In the genomic region with DNA sequence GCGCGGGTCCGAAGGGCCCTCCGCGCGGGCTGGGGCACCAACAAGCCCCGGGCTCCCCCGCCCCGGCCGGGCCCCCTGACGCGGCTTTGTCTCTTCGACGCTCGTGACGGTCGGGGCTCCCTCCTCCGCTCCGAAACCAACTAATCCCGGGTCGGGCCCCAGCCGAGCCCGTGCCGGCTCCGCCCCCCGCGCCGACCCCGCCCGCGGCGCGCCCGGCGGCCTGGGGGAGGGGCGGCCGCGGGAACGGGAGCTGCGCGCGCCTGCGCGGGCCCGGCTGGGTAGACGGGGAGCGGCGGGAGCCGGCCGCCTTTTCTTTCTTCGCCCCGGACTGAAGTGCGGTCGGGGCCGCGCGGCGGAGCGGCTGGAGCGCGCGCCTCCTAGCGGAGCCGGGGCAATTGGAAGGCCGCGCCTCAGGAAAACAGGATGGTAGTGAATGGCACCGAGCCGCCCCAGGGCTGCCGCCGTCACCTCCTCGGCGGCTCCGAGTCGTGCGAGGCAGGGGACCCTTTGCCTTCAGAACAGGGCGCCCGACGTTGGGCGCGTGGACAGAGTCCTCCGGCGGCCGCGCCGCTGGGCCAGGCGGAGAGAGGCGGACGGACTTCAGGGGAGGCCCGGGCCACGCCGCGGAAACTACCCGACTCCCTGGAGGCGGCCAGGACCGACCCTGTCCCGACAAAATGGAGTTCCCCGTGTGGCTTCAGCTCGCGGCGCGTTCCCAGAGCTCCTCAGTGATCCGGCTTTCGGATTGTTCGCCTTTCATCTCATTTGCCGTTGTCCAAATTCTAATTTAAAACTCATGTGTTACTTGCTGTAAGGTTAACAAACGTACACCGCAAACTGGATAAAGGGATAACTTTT, we compare ENCODE assay signal across 8 cellular contexts. TPM values are rescaled to one million over a fixed set of nuclear protein-coding genes. Genes with fewer than 3 reads are reported as not detected.
DNase-seq lines count a peak whose midpoint lies in the region; TF ChIP-seq lines count a peak whose summit lies in the region.

A gene with protein sequence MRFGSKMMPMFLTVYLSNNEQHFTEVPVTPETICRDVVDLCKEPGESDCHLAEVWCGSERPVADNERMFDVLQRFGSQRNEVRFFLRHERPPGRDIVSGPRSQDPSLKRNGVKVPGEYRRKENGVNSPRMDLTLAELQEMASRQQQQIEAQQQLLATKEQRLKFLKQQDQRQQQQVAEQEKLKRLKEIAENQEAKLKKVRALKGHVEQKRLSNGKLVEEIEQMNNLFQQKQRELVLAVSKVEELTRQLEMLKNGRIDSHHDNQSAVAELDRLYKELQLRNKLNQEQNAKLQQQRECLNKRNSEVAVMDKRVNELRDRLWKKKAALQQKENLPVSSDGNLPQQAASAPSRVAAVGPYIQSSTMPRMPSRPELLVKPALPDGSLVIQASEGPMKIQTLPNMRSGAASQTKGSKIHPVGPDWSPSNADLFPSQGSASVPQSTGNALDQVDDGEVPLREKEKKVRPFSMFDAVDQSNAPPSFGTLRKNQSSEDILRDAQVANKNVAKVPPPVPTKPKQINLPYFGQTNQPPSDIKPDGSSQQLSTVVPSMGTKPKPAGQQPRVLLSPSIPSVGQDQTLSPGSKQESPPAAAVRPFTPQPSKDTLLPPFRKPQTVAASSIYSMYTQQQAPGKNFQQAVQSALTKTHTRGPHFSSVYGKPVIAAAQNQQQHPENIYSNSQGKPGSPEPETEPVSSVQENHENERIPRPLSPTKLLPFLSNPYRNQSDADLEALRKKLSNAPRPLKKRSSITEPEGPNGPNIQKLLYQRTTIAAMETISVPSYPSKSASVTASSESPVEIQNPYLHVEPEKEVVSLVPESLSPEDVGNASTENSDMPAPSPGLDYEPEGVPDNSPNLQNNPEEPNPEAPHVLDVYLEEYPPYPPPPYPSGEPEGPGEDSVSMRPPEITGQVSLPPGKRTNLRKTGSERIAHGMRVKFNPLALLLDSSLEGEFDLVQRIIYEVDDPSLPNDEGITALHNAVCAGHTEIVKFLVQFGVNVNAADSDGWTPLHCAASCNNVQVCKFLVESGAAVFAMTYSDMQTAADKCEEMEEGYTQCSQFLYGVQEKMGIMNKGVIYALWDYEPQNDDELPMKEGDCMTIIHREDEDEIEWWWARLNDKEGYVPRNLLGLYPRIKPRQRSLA (minus strand): TSS at position 138 of the 858 bp plus-strand sequence. CDS start 267 bp downstream, outside the sequence.

- peak within 1 kb of the TSS; percentile 95 for H3K9ac ChIP-seq in neural cell (ENCODE audit: low read length)
- peak within 1 kb of the TSS; percentile 90 to 95 for H3K9ac ChIP-seq in stomach smooth muscle (ENCODE audit: low read length in 2 of 2)

- TF ChIP-seq CTCF in LNCAP (IDR thresholded peaks at IDR 0.05), result peak; percentile 75
- peak; percentile 80 for TF ChIP-seq CTCF in neural cell (IDR thresholded peaks at IDR 0.05; ENCODE audit: poor library complexity, severe bottlenecking)

- peak within 1 kb of the TSS; percentile 89 for H2AFZ ChIP-seq in neural cell (ENCODE audit: low read depth, low read length)

- no peak for TF ChIP-seq EP300 in neural cell (conservative IDR thresholded peaks at IDR 0.05; ENCODE audit: poor library complexity, severe bottlenecking)

- H3K79me2 ChIP-seq in neural cell (replicated peaks; ENCODE audit: insufficient read depth, low read length), result peaks cover 31% of the 10 kb centered on the region

- H3F3A ChIP-seq in neural cell (ENCODE audit: insufficient read depth, low read length, poor library complexity, severe bottlenecking), result peaks cover 12% of the 10 kb centered on the region

- H3K27ac ChIP-seq in neural cell (ENCODE audit: low read length) (peak within 1 kb of the TSS; percentile 93), stomach smooth muscle (ENCODE audit: low read length) (peak within 1 kb of the TSS; percentile 95)

- DNase-seq in GDM1 (lab: John Stamatoyannopoulos, UW) (peak; percentile 84), H4 (ENCODE audit: low spot score) (peak; percentile 69), SHP77 treated with DMSO at 0.1 percent for 48 hours (lab: John Stamatoyannopoulos, UW) (peak; percentile 67), fibroblast of the conjunctiva (ENCODE audit: low read depth) (peak; percentile 78)
- peak; percentile 94 for DNase-seq in activated effector memory CD4-positive, alpha-beta T cell treated with anti-CD3 and anti-CD28 coated beads, Interleukin-2, amount 50 U/mL, for 16 hours

- peaks cover 7% of the 10 kb centered on the region for H3K4me1 ChIP-seq in stomach smooth muscle (ENCODE audit: control insufficient read depth, insufficient read depth, low read length)

- H3K4me3 ChIP-seq in neural cell (ENCODE audit: low read length) (peak within 1 kb of the TSS; percentile 92), stomach smooth muscle (ENCODE audit: low read length in 2 of 2) (peak within 1 kb of the TSS; percentile 86)

- peak; percentile 61 for TF ChIP-seq RAD21 in neural cell (conservative IDR thresholded peaks at IDR 0.05)

- H3K36me3 ChIP-seq in neural cell (ENCODE audit: insufficient read depth, low read length), result no peaks in the 10 kb centered on the region
- H3K36me3 ChIP-seq in stomach smooth muscle (ENCODE audit: control insufficient read depth in 2 of 2, insufficient read depth in 2 of 2, low read length in 2 of 2), result no peaks in the 10 kb centered on the region

- H3K27me3 ChIP-seq in neural cell (ENCODE audit: insufficient read depth, low read depth, low read length) (no peaks in the 10 kb centered on the region), stomach smooth muscle (ENCODE audit: control insufficient read depth in 1 of 2, insufficient read depth in 2 of 2, low read length in 2 of 2) (no peaks in the 10 kb centered on the region)

- H4K20me1 ChIP-seq in neural cell (ENCODE audit: insufficient read depth), result no peaks in the 10 kb centered on the region

- H3K4me2 ChIP-seq in neural cell (ENCODE audit: low read length), result peak within 1 kb of the TSS; percentile 94

- H3K9me2 ChIP-seq in neural cell (ENCODE audit: insufficient read depth, low read length), result no peaks in the 10 kb centered on the region

- no peaks in the 10 kb centered on the region for H3K9me3 ChIP-seq in neural cell (ENCODE audit: low read length)
- H3K9me3 ChIP-seq in stomach smooth muscle (ENCODE audit: control insufficient read depth in 2 of 2, low read length in 2 of 2), result no peaks in the 10 kb centered on the region

TF ChIP-seq in neural cell, 6 proteins besides CTCF, POLR2A, EP300 and RAD21:
- TF ChIP-seq EZH2 (IDR thresholded peaks at IDR 0.05; ENCODE audit: borderline replicate concordance, insufficient read depth, low read length, poor library complexity, severe bottlenecking), result no peak
- TF ChIP-seq MXI1 (conservative IDR thresholded peaks at IDR 0.05; ENCODE audit: poor library complexity, severe bottlenecking), result peak; percentile 5
- peak; percentile 78 for TF ChIP-seq POLR2AphosphoS5 (IDR thresholded peaks at IDR 0.05)
- peak; percentile 66 for TF ChIP-seq SMC3 (conservative IDR thresholded peaks at IDR 0.05; ENCODE audit: poor library complexity)
- TF ChIP-seq TAF1 (IDR thresholded peaks at IDR 0.05; ENCODE audit: low read depth), result peak; percentile 87
- TF ChIP-seq, protein P1, sequence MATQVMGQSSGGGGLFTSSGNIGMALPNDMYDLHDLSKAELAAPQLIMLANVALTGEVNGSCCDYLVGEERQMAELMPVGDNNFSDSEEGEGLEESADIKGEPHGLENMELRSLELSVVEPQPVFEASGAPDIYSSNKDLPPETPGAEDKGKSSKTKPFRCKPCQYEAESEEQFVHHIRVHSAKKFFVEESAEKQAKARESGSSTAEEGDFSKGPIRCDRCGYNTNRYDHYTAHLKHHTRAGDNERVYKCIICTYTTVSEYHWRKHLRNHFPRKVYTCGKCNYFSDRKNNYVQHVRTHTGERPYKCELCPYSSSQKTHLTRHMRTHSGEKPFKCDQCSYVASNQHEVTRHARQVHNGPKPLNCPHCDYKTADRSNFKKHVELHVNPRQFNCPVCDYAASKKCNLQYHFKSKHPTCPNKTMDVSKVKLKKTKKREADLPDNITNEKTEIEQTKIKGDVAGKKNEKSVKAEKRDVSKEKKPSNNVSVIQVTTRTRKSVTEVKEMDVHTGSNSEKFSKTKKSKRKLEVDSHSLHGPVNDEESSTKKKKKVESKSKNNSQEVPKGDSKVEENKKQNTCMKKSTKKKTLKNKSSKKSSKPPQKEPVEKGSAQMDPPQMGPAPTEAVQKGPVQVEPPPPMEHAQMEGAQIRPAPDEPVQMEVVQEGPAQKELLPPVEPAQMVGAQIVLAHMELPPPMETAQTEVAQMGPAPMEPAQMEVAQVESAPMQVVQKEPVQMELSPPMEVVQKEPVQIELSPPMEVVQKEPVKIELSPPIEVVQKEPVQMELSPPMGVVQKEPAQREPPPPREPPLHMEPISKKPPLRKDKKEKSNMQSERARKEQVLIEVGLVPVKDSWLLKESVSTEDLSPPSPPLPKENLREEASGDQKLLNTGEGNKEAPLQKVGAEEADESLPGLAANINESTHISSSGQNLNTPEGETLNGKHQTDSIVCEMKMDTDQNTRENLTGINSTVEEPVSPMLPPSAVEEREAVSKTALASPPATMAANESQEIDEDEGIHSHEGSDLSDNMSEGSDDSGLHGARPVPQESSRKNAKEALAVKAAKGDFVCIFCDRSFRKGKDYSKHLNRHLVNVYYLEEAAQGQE (IDR thresholded peaks at IDR 0.05; ENCODE audit: borderline replicate concordance), result peak; percentile 84

RNA-seq across cellular contexts. Expression of the gene that starts here (rescaled TPM):
- total RNA-seq in H4 (2014; rRNA removed; shearing (Covaris generic)), result 22.1 and 38.5 TPM in 2 replicates
- 25.2 and 41.4 TPM in 2 replicates for polyA plus RNA-seq in neural cell
- 48.0 and 66.4 TPM in 2 replicates for polyA minus RNA-seq in neural cell

Comparison
In these comparisons a context has a peak if more than half of its experiments do, and no peak if none do; other contexts are left out.
1. Peak in every context shown above with its lines: DNase-seq, H3K4me3 ChIP-seq and H3K27ac ChIP-seq.